Comparison of ENCODE assay signal across 21 cellular contexts in genomic region chr11:105588001-105588400, GRCh38. TPM values are rescaled to one million over a fixed set of nuclear protein-coding genes. Genes with fewer than 3 reads are reported as not detected.
DNase-seq lines count a peak whose midpoint lies in the region; ATAC-seq, FAIRE-seq and TF ChIP-seq lines count a peak whose summit lies in the region.
"Had no signal": no experiment of that assay in that cellular context is flagged by ENCODE, and none has a peak within 500 bp of the region (broad histone marks: within the 10 kb centered on the region; RNA-seq: fewer than 3 reads in every experiment).

No MANE protein-coding gene starts in this region.

- H3K36me3 ChIP-seq in brain microvascular endothelial cell (replicated peaks), result no peaks in the 10 kb centered on the region
- H3K36me3 ChIP-seq in SJCRH30, result no peaks in the 10 kb centered on the region
- H3K36me3 ChIP-seq: vagina had no signal

- H3K4me3 ChIP-seq in AG10803 (ENCODE audit: low read length) (no peak overlapping the region), brain microvascular endothelial cell (ENCODE audit: low read depth, low read length) (no peak overlapping the region), SJCRH30 (no peak overlapping the region)
- H3K4me3 ChIP-seq: skin epidermis, vagina had no signal

- H3K9me3 ChIP-seq in SJCRH30 (replicated peaks), result no peaks in the 10 kb centered on the region
- H3K9me3 ChIP-seq: vagina had no signal

- H3K27ac ChIP-seq in brain microvascular endothelial cell (no peak overlapping the region), SJCRH30 (no peak overlapping the region)
- H3K27ac ChIP-seq: skin epidermis, vagina had no signal

- H3K36me3 Mint-ChIP-seq in activated naive CD4-positive, alpha-beta T cell treated with anti-CD3 and anti-CD28 coated beads, Interleukin-2, amount 50 U/mL, for 72 hours, result no peaks in the 10 kb centered on the region
- H3K36me3 Mint-ChIP-seq: activated naive CD8-positive, alpha-beta T cell treated with anti-CD3 and anti-CD28 coated beads, Interleukin-2, amount 10 ng/mL, durations not matched to agents 7 days and 5 days had no signal

- in situ Hi-C loops in brain microvascular endothelial cell (cut with HindIII; ENCODE audit: low pct_ligation_motif_present, low sequenced_read_pairs), result no loop called here

- H3K27ac Mint-ChIP-seq in activated naive CD4-positive, alpha-beta T cell treated with anti-CD3 and anti-CD28 coated beads, Interleukin-2, amount 50 U/mL, for 72 hours, result no peak overlapping the region
- H3K27ac Mint-ChIP-seq: activated naive CD8-positive, alpha-beta T cell treated with anti-CD3 and anti-CD28 coated beads, Interleukin-2, amount 10 ng/mL, durations not matched to agents 7 days and 5 days; T-helper 2 cell treated with Interferon-gamma antibody and Interleukin-4, amounts not matched to agents 5 μg/mL and 100 μg/mL, for 36 hours had no signal

- no peaks in the 10 kb centered on the region for H3K9me3 Mint-ChIP-seq in activated naive CD4-positive, alpha-beta T cell treated with anti-CD3 and anti-CD28 coated beads, Interleukin-2, amount 50 U/mL, for 72 hours
- H3K9me3 Mint-ChIP-seq: activated naive CD8-positive, alpha-beta T cell treated with anti-CD3 and anti-CD28 coated beads, Interleukin-2, amount 10 ng/mL, durations not matched to agents 7 days and 5 days; T-helper 2 cell treated with Interferon-gamma antibody and Interleukin-4, amounts not matched to agents 5 μg/mL and 100 μg/mL, for 36 hours had no signal

- FAIRE-seq in islet of Langerhans (lab: Jason Lieb, UNC), result peak; percentile 27
- no peak for FAIRE-seq in GM19239 (lab: Jason Lieb, UNC)
- FAIRE-seq: D721Med, H1 had no signal

- peak; percentile 47 for DNase-seq in AG10803 (ENCODE audit: low read depth)
- DNase-seq in M059J (ENCODE audit: low read depth), result peak; percentile 79
- peak; percentile 73 for DNase-seq in brain microvascular endothelial cell
- DNase-seq in SJCRH30, result no peak
- DNase-seq in activated naive CD4-positive, alpha-beta T cell treated with anti-CD3 and anti-CD28 coated beads, Interleukin-2, amount 50 U/mL, for 72 hours (ENCODE audit: low spot score in 2 of 2), result no peak
- no peak for DNase-seq in GM19239 (ENCODE audit: insufficient read length, low spot score)
- DNase-seq: activated naive CD8-positive, alpha-beta T cell treated with anti-CD3 and anti-CD28 coated beads, Interleukin-2, amount 10 ng/mL, durations not matched to agents 7 days and 5 days; AML-193; cortex of kidney; NCI-H2081; NCI-H526 treated with DMSO at 0.1 percent for 48 hours; nucleus accumbens; stimulated activated naive CD8-positive, alpha-beta T cell treated with anti-CD3 and anti-CD28 coated beads, Interleukin-15, Interleukin-2, amounts not matched to agents 100 U/mL and 50 U/mL, for 24 hours had no signal

- TF ChIP-seq CTCF in AG10803 (conservative IDR thresholded peaks at IDR 0.05; ENCODE audit: low read length), result no peak
- no peak for TF ChIP-seq CTCF in brain microvascular endothelial cell (IDR thresholded peaks at IDR 0.05; ENCODE audit: low read depth, low read length, missing control alignments)

- H3K27me3 ChIP-seq in brain microvascular endothelial cell (replicated peaks), result no peaks in the 10 kb centered on the region
- H3K27me3 ChIP-seq in SJCRH30, result no peaks in the 10 kb centered on the region
- H3K27me3 ChIP-seq: vagina had no signal

- no peak for ATAC-seq in HG03159 (IDR thresholded peaks at IDR 0.05; ENCODE audit: unreplicated experiment)
- ATAC-seq in activated naive CD4-positive, alpha-beta T cell treated with anti-CD3 and anti-CD28 coated beads, Interleukin-2, amount 50 U/mL, for 72 hours, result no peak
- ATAC-seq: stimulated activated naive CD8-positive, alpha-beta T cell treated with anti-CD3 and anti-CD28 coated beads, Interleukin-15, Interleukin-2, amounts not matched to agents 100 U/mL and 50 U/mL, for 24 hours had no signal

- H3K4me1 ChIP-seq in SJCRH30, result no peaks in the 10 kb centered on the region
- H3K4me1 ChIP-seq: vagina had no signal

RNA-seq across cellular contexts. Expression of gene GRIA4, which starts 21.9 kb away (rescaled TPM):
- total RNA-seq in M059J (2014; rRNA removed; shearing (Covaris generic)), result 0.10 TPM in 1 of 2 replicates, not detected in the other
- not detected in 2 replicates for total RNA-seq in SJCRH30 (2014; rRNA removed; shearing (Covaris generic))
- total RNA-seq in activated naive CD4-positive, alpha-beta T cell treated with anti-CD3 and anti-CD28 coated beads, Interleukin-2, amount 50 U/mL, for 72 hours, result not detected
- total RNA-seq: activated naive CD8-positive, alpha-beta T cell treated with anti-CD3 and anti-CD28 coated beads, Interleukin-2, amount 10 ng/mL, durations not matched to agents 7 days and 5 days; mesenteric fat pad; vagina had no signal

Comparison
In these comparisons a context has a peak if more than half of its experiments do, and no peak if none do; other contexts are left out.
1. DNase-seq: peak in AG10803 (single experiment), M059J (single experiment) and brain microvascular endothelial cell (single experiment); none in SJCRH30 (0 of 2), activated naive CD4-positive, alpha-beta T cell treated with anti-CD3 and anti-CD28 coated beads, Interleukin-2, amount 50 U/mL, for 72 hours (0 of 2) and GM19239 (single experiment).